8 cellular contexts compared by ENCODE assay signal in genomic region chr11:47270331-47271271, GRCh38. TPM values are rescaled to one million over a fixed set of nuclear protein-coding genes. Genes with fewer than 3 reads are reported as not detected.
A peak's percentile ranks its signal among the peaks of the same experiment; 100 is the strongest.
DNase-seq lines count a peak whose midpoint lies in the region; ATAC-seq and TF ChIP-seq lines count a peak whose summit lies in the region.

No MANE protein-coding gene starts in this region.

- H3K4me1 ChIP-seq in neural progenitor cell: peaks cover 18% of the 10 kb centered on the region

- no peaks in the 10 kb centered on the region for H3K9me3 ChIP-seq in neural progenitor cell (ENCODE audit: low read depth)

- peaks cover 5% of the 10 kb centered on the region for H3K36me3 Mint-ChIP-seq in neural progenitor cell

- peaks cover 38% of the 10 kb centered on the region for H3F3A ChIP-seq in neural progenitor cell (ENCODE audit: low read depth)

- TF ChIP-seq CTCF in fibroblast of the aortic adventitia (IDR thresholded peaks at IDR 0.05; ENCODE audit: insufficient read depth, low read length) (peak; percentile 14), neural progenitor cell (IDR thresholded peaks at IDR 0.05) (peak; percentile 9), GM13976 (IDR thresholded peaks at IDR 0.05; ENCODE audit: borderline replicate concordance, control extremely low read depth, extremely low read depth, insufficient read depth, missing control alignments) (no peak)

- H3K27me3 ChIP-seq in neural progenitor cell: no peaks in the 10 kb centered on the region

- peak; percentile 30 for DNase-seq in stimulated activated CD4-positive, alpha-beta T cell treated with anti-CD3 and anti-CD28 coated beads, Interleukin-1b, Interleukin-23, amount 100 ng/mL, for 48 hours
- DNase-seq in stimulated activated CD4-positive, alpha-beta T cell treated with anti-CD3 and anti-CD28 coated beads, Interleukin-4, amount 100 ng/mL, for 1 hour: no peak
- peak; percentile 81 for DNase-seq in NCI-H69 (lab: John Stamatoyannopoulos, UW)
- peak; percentile 43 to 52 for DNase-seq in activated T-cell treated with anti-CD3 and anti-CD28 coated beads, Interleukin-2, amount 50 U/mL, for 48 hours
- peak; percentile 67 for DNase-seq in fibroblast of the aortic adventitia (ENCODE audit: low read depth)
- no peak for DNase-seq in neural progenitor cell (ENCODE audit: low spot score)
- DNase-seq in GM13976 (ENCODE audit: low spot score): no peak

- H3K4me1 Mint-ChIP-seq in neural progenitor cell: peaks cover 42% of the 10 kb centered on the region

- no peaks in the 10 kb centered on the region for H3K36me3 ChIP-seq in neural progenitor cell

- H4K20me1 ChIP-seq in neural progenitor cell (ENCODE audit: low read depth): peaks cover 31% of the 10 kb centered on the region

- peak overlapping the region; percentile 81 for H3K4me2 ChIP-seq in neural progenitor cell

- H3K9ac ChIP-seq in neural progenitor cell: no peak overlapping the region

- peak overlapping the region; percentile 84 for H3K4me3 Mint-ChIP-seq in neural progenitor cell

- in situ Hi-C loops in GM13976 (cut with MboI; ENCODE audit: low sequenced_read_pairs, unreplicated experiment): no loop called here

- H2AFZ ChIP-seq in neural progenitor cell (replicated peaks): peak overlapping the region; percentile 84

- peak overlapping the region; percentile 2 for H3K27ac Mint-ChIP-seq in neural progenitor cell

- peaks cover 34% of the 10 kb centered on the region for H3K79me2 ChIP-seq in neural progenitor cell (ENCODE audit: low read depth)

- no peaks in the 10 kb centered on the region for H3K9me3 Mint-ChIP-seq in neural progenitor cell

- H3K27ac ChIP-seq in neural progenitor cell: no peak overlapping the region

- peaks cover 4% of the 10 kb centered on the region for H3K27me3 Mint-ChIP-seq in neural progenitor cell (ENCODE audit: insufficient read depth, low read depth)

- ATAC-seq in GM21737 (IDR thresholded peaks at IDR 0.05; ENCODE audit: unreplicated experiment): no peak

- H3K4me3 ChIP-seq in fibroblast of the aortic adventitia (ENCODE audit: low read depth, low read length): peak overlapping the region; percentile 84
- H3K4me3 ChIP-seq in neural progenitor cell: peak overlapping the region; percentile 97

RNA-seq across cellular contexts. Expression of gene MADD, which starts 0.7 kb away (rescaled TPM):
- 23.7 and 31.5 TPM in 2 replicates for total RNA-seq in fibroblast of the aortic adventitia (ENCODE audit: low replicate concordance)
- total RNA-seq in neural progenitor cell (ENCODE audit: low replicate concordance): 16.1 and 25.9 TPM in 2 replicates

RNA-seq across cellular contexts. Expression of gene NR1H3, which starts 12.8 kb away (rescaled TPM):
- total RNA-seq in fibroblast of the aortic adventitia (ENCODE audit: low replicate concordance): 8.8 and 22.0 TPM in 2 replicates
- 7.5 and 10.7 TPM in 2 replicates for total RNA-seq in neural progenitor cell (ENCODE audit: low replicate concordance)

RNA-seq across cellular contexts. Expression of gene ACP2, which starts 22.0 kb away (rescaled TPM):
- total RNA-seq in fibroblast of the aortic adventitia (ENCODE audit: low replicate concordance) (8.4 and 24.9 TPM in 2 replicates), neural progenitor cell (ENCODE audit: low replicate concordance) (23.9 and 24.3 TPM in 2 replicates)

RNA-seq across cellular contexts. Expression of gene DDB2, which starts 55.8 kb away (rescaled TPM):
- total RNA-seq in fibroblast of the aortic adventitia (ENCODE audit: low replicate concordance): 47.2 and 99.4 TPM in 2 replicates
- 61.4 and 76.9 TPM in 2 replicates for total RNA-seq in neural progenitor cell (ENCODE audit: low replicate concordance)

Comparison
In these comparisons a context has a peak if more than half of its experiments do, and no peak if none do; other contexts are left out.
1. DNase-seq: peak in stimulated activated CD4-positive, alpha-beta T cell treated with anti-CD3 and anti-CD28 coated beads, Interleukin-1b, Interleukin-23, amount 100 ng/mL, for 48 hours (single experiment), NCI-H69 (single experiment), activated T-cell treated with anti-CD3 and anti-CD28 coated beads, Interleukin-2, amount 50 U/mL, for 48 hours (2 of 2) and fibroblast of the aortic adventitia (single experiment); none in stimulated activated CD4-positive, alpha-beta T cell treated with anti-CD3 and anti-CD28 coated beads, Interleukin-4, amount 100 ng/mL, for 1 hour (single experiment), neural progenitor cell (single experiment) and GM13976 (single experiment).